Comparison of ENCODE assay signal across 18 cellular contexts in the genomic region with DNA sequence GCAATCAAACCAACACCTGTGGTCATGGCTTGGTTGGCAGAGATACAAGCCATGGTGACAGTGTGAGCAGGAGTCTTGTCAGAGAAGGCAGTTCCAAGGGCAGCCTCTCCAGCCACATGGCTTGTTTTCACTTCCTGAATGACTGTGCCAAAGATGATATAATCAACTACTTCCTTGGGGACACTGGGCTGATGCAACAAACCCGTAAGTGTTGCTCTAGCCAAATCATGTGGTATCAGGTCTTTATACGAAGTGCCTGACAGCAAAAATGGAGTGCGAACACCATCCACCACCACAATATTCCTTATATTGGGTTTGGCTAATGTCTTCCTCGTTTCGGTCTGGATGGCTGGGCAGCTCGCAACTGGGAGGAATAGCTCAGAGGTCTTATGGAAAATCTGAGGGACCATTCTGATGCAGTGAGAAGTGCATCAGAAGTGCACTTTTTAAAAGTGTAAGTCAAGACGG.
DNase-seq lines count a peak whose midpoint lies in the region; ATAC-seq lines count a peak whose summit lies in the region.
"Had no signal": no experiment of that assay in that cellular context is flagged by ENCODE, and none has a peak within 500 bp of the region (broad histone marks: within the 10 kb centered on the region; RNA-seq: fewer than 3 reads in every experiment).

No MANE protein-coding gene starts in this region.

- peak overlapping the region in 10 of 11 experiments; percentile 0 to 39 (median 18); a peak in 14 of 22 replicates for H3K4me2 ChIP-seq in BLaER1 treated with 17β-estradiol and CSF1 and Interleukin-3, amounts not matched to agents 10 nM and 100 nM

- peak overlapping the region in 10 of 11 experiments; percentile 28 to 66 (median 58); a peak in 20 of 22 replicates for H3K27ac ChIP-seq in BLaER1 treated with 17β-estradiol and CSF1 and Interleukin-3, amounts not matched to agents 10 nM and 100 nM
- H3K27ac ChIP-seq: breast epithelium, left lung, thyroid gland had no signal

- H3K36me3 ChIP-seq in BLaER1 treated with 17β-estradiol and CSF1 and Interleukin-3, amounts not matched to agents 10 nM and 100 nM = no peaks in the 10 kb centered on the region
- H3K36me3 ChIP-seq: breast epithelium, left lung, thyroid gland had no signal

- H3K27me3 ChIP-seq in BLaER1 treated with 17β-estradiol and CSF1 and Interleukin-3, amounts not matched to agents 10 nM and 100 nM = no peaks in the 10 kb centered on the region
- H3K27me3 ChIP-seq: breast epithelium, left lung, thyroid gland had no signal

- H3K9me3 ChIP-seq in BLaER1 treated with 17β-estradiol and CSF1 and Interleukin-3, amounts not matched to agents 10 nM and 100 nM (replicated peaks in 1 of 11) = peaks cover 0 to 26% (median 5%) of the 10 kb centered on the region in 11 experiments; a peak in 9 of 22 replicates
- H3K9me3 ChIP-seq: breast epithelium, Caco-2, left lung, mucosa of descending colon, thyroid gland had no signal

- H4K20me1 ChIP-seq in BLaER1 treated with 17β-estradiol and CSF1 and Interleukin-3, amounts not matched to agents 10 nM and 100 nM = no peaks in the 10 kb centered on the region

- ATAC-seq in HG02981 (IDR thresholded peaks at IDR 0.05; ENCODE audit: unreplicated experiment) = no peak
- ATAC-seq: left lung; mucosa of descending colon; stimulated activated naive B cell treated with anti-CD40 and anti-IgM and Interleukin-4, amounts not matched to agents 10 μg/mL and 1 μg/mL and 100 μg/mL, for 72 hours had no signal

- DNase-seq in H4 (ENCODE audit: low spot score) (peak; percentile 71), NOMO-1 treated with dmso at 0.1 percent for 144 hours (lab: John Stamatoyannopoulos, UW; ENCODE audit: unreplicated experiment) (peak; percentile 19), cerebellar cortex (ENCODE audit: low spot score) (peak; percentile 1), mucosa of gallbladder (ENCODE audit: low spot score) (no peak), mesenteric fat pad (ENCODE audit: low spot score) (no peak)
- DNase-seq: activated CD4-positive, alpha-beta T cell treated with anti-CD3 and anti-CD28 coated beads, Interleukin-2, amount 10 ng/mL, durations not matched to agents 7 days and 5 days; activated CD8-positive, alpha-beta memory T cell treated with anti-CD3 and anti-CD28 coated beads, Interleukin-2, amount 50 U/mL, for 48 hours; activated effector memory CD4-positive, alpha-beta T cell treated with Interleukin-2 at 50 U/mL for 16 hours; Caco-2; left lung; mucosa of descending colon; NCI-H82; stimulated activated CD4-positive, alpha-beta T cell treated with anti-CD3 and anti-CD28 coated beads, Interleukin-1b, Interleukin-23, amount 100 ng/mL, for 48 hours; stimulated activated naive B cell treated with anti-CD40 and anti-IgM and Interleukin-4, amounts not matched to agents 10 μg/mL and 1 μg/mL and 100 μg/mL, for 72 hours; thyroid gland had no signal

- no peak overlapping the region for H3K4me3 ChIP-seq in BLaER1 treated with 17β-estradiol and CSF1 and Interleukin-3, amounts not matched to agents 10 nM and 100 nM
- H3K4me3 ChIP-seq: breast epithelium, left lung, mucosa of descending colon, thyroid gland had no signal

- H3K9ac ChIP-seq in BLaER1 treated with 17β-estradiol and CSF1 and Interleukin-3, amounts not matched to agents 10 nM and 100 nM = no peak overlapping the region

- peaks cover 0 to 19% (median 10%) of the 10 kb centered on the region in 10 experiments; a peak in 15 of 20 replicates for H3K4me1 ChIP-seq in BLaER1 treated with 17β-estradiol and CSF1 and Interleukin-3, amounts not matched to agents 10 nM and 100 nM
- H3K4me1 ChIP-seq: breast epithelium, Caco-2, left lung, thyroid gland had no signal

Comparison
In these comparisons a context has a peak if more than half of its experiments do, and no peak if none do; other contexts are left out.
1. DNase-seq: peak in H4 (single experiment), NOMO-1 treated with dmso at 0.1 percent for 144 hours (single experiment) and cerebellar cortex (single experiment); none in mucosa of gallbladder (single experiment) and mesenteric fat pad (single experiment).